ENCODE assay signal across 11 cellular contexts in genomic region chr16:22092143-22092933, GRCh38.
DNase-seq lines count a peak whose midpoint lies in the region; ATAC-seq and TF ChIP-seq lines count a peak whose summit lies in the region.
"Had no signal": no experiment of that assay in that cellular context is flagged by ENCODE, and none has a peak within 500 bp of the region (broad histone marks: within the 10 kb centered on the region; RNA-seq: fewer than 3 reads in every experiment).

Gene VWA3A, plus strand, starts transcription at chr16:22092541. Its CDS starts 97 bp downstream, at chr16:22092638.

- in situ Hi-C loops in astrocyte of the cerebellum (cut with HindIII; ENCODE audit: low sequenced_read_pairs): loop anchor here (25.0 kb wide), 1 partner anchor 95 kb away; no protein-coding TSS in a partner anchor

- ATAC-seq in GM21526 (IDR thresholded peaks at IDR 0.05; ENCODE audit: low FRiP score, unreplicated experiment): no peak
- ATAC-seq: gastrocnemius medialis had no signal

- TF ChIP-seq CTCF in astrocyte of the cerebellum (IDR thresholded peaks at IDR 0.05; ENCODE audit: low read depth, low read length, missing control alignments): no peak

- DNase-seq in NCI-H510A (lab: John Stamatoyannopoulos, UW) (peak; percentile 8), NCI-H510A treated with DMSO at 0.1 percent for 48 hours (lab: John Stamatoyannopoulos, UW) (no peak), astrocyte of the cerebellum (ENCODE audit: low read depth) (peak; percentile 35), hepatic stellate cell (ENCODE audit: low spot score) (peak; percentile 53), retina (peak; percentile 78), SW 1271 (lab: John Stamatoyannopoulos, UW) (no peak), NCI-H2171 treated with DMSO at 0.1 percent for 48 hours (lab: John Stamatoyannopoulos, UW) (no peak)
- DNase-seq: gastrocnemius medialis, OCI-M1 had no signal

- no peak within 1 kb of the TSS for H3K4me3 ChIP-seq in astrocyte of the cerebellum (ENCODE audit: low read depth, low read length)
- H3K4me3 ChIP-seq: BLaER1, gastrocnemius medialis had no signal

Comparison
In these comparisons a context has a peak if more than half of its experiments do, and no peak if none do; other contexts are left out.
1. DNase-seq: peak in NCI-H510A (single experiment), astrocyte of the cerebellum (single experiment), hepatic stellate cell (single experiment) and retina (single experiment); none in NCI-H510A treated with DMSO at 0.1 percent for 48 hours (single experiment), SW 1271 (0 of 2) and NCI-H2171 treated with DMSO at 0.1 percent for 48 hours (single experiment).